8 cellular contexts compared by ENCODE assay signal in the genomic region with DNA sequence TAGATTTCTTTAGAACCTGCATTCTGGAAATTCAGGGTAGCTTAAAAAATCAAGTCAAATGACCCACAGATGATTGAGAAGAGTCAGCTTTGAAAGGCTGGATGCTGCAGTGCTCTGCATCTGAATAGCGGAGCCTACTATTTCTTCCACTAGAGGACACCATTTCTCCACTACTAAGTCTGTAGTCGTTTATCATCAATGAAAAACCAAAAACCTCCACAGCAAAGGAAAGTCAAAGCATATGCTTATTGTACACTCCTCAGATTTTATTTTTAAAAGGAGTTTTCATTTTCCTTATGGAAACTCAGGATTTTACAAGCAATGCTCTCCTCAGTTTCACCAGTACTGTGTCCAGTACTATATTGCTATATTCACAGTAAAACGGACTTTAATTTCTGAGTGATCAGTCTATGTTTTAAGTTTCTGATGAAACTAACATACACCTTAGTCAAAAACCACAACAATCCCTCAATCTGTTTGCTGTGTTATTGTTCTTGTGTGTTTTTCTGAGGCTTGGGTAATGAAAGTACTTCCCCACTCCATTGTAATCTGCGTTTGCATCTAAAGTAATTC. TPM values are rescaled to one million over a fixed set of nuclear protein-coding genes. Genes with fewer than 3 reads are reported as not detected.
DNase-seq lines count a peak whose midpoint lies in the region; ATAC-seq, FAIRE-seq and TF ChIP-seq lines count a peak whose summit lies in the region.

No MANE protein-coding gene starts in this region.

- no peaks in the 10 kb centered on the region for H3K27me3 ChIP-seq in Karpas-422 (ENCODE audit: low read length)

- H3K4me1 ChIP-seq in Karpas-422 (ENCODE audit: low read length): peaks cover 35% of the 10 kb centered on the region

- intact Hi-C loops in natural killer cell (cut with micrococcal nuclease): loop anchor here (1.0 to 5.0 kb wide), 4 partner anchors 131 to 405 kb away; a partner anchor contains a TSS

- H3K4me3 ChIP-seq in GM12865 (ENCODE audit: low read depth, low read length): no peak overlapping the region
- no peak overlapping the region for H3K4me3 ChIP-seq in Karpas-422 (ENCODE audit: low read length)

- no peaks in the 10 kb centered on the region for H3K79me2 ChIP-seq in Karpas-422 (ENCODE audit: low read length)

- no peaks in the 10 kb centered on the region for H3K9me3 ChIP-seq in Karpas-422 (ENCODE audit: low read length)

- no peaks in the 10 kb centered on the region for H3K27me3 Mint-ChIP-seq in natural killer cell (ENCODE audit: low read depth in 2 of 2)

- H3K27ac Mint-ChIP-seq in natural killer cell: no peak overlapping the region

- H3K36me3 Mint-ChIP-seq in natural killer cell: no peaks in the 10 kb centered on the region

- no peaks in the 10 kb centered on the region for H3K9me2 ChIP-seq in Karpas-422 (replicated peaks; ENCODE audit: insufficient read depth, low read length)

- no peak overlapping the region for H3K4me3 Mint-ChIP-seq in natural killer cell

- H3K9ac ChIP-seq in Karpas-422 (ENCODE audit: low read length): no peak overlapping the region

- H2AFZ ChIP-seq in Karpas-422 (ENCODE audit: low read length): no peak overlapping the region

- no peaks in the 10 kb centered on the region for H4K20me1 ChIP-seq in Karpas-422 (ENCODE audit: insufficient read depth, low read depth, low read length)

- no peaks in the 10 kb centered on the region for H3K36me3 ChIP-seq in Karpas-422 (ENCODE audit: insufficient read depth, low read length)

- DNase-seq in GM12865 (ENCODE audit: low read depth): peak; percentile 69
- peak; percentile 42 for DNase-seq in HCEC 1CT
- DNase-seq in Karpas-422: peak; percentile 87
- DNase-seq in RCC 7860 (ENCODE audit: low spot score): peak; percentile 15
- DNase-seq in natural killer cell: no peak
- no peak for DNase-seq in cortex of kidney (lab: John Stamatoyannopoulos, UW)

- TF ChIP-seq CTCF in 22Rv1 (IDR thresholded peaks at IDR 0.05) (peak; percentile 94), GM12865 (IDR thresholded peaks at IDR 0.05; ENCODE audit: insufficient read depth, low read depth, low read length, missing control alignments) (peak; percentile 82), natural killer cell (IDR thresholded peaks at IDR 0.05) (peak; percentile 84)

- ATAC-seq in esophagus mucosa (peak; percentile 64), natural killer cell (peak; percentile 69 to 88 (median 73))

- peak overlapping the region; percentile 47 for H3K4me2 ChIP-seq in Karpas-422 (ENCODE audit: low read depth, low read length, poor library complexity, severe bottlenecking)

- no peaks in the 10 kb centered on the region for H3K9me3 Mint-ChIP-seq in natural killer cell

- no peaks in the 10 kb centered on the region for H3K4me1 Mint-ChIP-seq in natural killer cell

- H3K27ac ChIP-seq in 22Rv1 (no peak overlapping the region), Karpas-422 (ENCODE audit: low read length) (0 out of 2 replicates have a peak overlapping the region, but pooled peaks have one; percentile 35)

- no peak for FAIRE-seq in RCC 7860 (lab: Jason Lieb, UNC)

RNA-seq across cellular contexts. Expression of a gene that starts 50.5 kb away (rescaled TPM):
- total RNA-seq in Karpas-422 (2014; rRNA removed; shearing (Covaris generic); ENCODE audit: low replicate concordance): 0.22 TPM in 1 of 2 replicates, not detected in the other
- total RNA-seq in esophagus mucosa (0.44 TPM), natural killer cell (10 to 100 TPM in 1 of 3 donors, 1 to 10 TPM in 2; 9.3 to 13.4 (median 9.6) TPM)

Comparison
In these comparisons a context has a peak if more than half of its experiments do, and no peak if none do; other contexts are left out.
1. DNase-seq: peak in GM12865 (single experiment), HCEC 1CT (single experiment), Karpas-422 (single experiment) and RCC 7860 (single experiment); none in natural killer cell (single experiment) and cortex of kidney (single experiment).
2. Peak in every context shown above with its lines, with median percentiles within 50 percentile points of each other: CTCF ChIP-seq.